Comparison of ENCODE assay signal across 1 cellular context in the genomic region with DNA sequence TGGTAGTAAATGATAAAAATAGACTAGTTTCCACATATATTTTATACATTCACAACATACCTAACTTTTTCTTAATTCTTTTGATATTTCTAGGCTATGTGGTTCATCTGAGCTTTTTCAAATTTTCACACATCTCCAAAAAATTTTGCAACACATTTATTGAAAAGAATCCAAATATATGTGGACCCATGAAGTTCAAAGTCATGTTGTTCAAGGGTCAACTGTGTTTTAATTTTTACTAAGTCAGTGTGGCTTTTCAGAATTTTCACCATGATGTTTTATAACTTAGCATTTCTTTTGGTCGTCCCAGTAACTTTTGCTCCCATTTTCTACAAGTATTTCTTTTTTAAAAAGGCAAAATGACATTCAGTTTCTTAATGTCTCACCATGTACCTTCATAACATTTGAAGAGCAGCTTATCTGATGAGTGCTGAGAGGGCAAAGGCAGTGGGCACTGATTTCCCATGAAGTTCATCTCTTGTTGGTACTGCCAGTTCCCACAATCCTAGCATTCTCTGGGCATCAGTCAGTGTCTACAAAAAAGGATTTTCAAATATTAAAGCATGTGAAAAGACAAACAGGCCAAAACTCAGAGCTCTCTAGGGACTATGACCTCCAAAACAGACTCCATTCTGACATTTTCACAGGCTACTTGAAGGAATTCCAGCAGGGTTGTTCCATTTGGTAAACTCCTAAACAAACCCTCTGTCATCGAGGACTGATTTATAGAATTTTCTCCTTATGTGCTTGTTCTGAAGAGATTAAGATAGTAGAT.
A peak's percentile ranks its signal among the peaks of the same experiment; 100 is the strongest.
TF ChIP-seq lines count a peak whose summit lies in the region.

No MANE protein-coding gene starts in this region.

TF ChIP-seq in liver, 16 proteins besides CTCF, POLR2A, EP300 and RAD21 (continued from another document):
- TF ChIP-seq, protein P1, sequence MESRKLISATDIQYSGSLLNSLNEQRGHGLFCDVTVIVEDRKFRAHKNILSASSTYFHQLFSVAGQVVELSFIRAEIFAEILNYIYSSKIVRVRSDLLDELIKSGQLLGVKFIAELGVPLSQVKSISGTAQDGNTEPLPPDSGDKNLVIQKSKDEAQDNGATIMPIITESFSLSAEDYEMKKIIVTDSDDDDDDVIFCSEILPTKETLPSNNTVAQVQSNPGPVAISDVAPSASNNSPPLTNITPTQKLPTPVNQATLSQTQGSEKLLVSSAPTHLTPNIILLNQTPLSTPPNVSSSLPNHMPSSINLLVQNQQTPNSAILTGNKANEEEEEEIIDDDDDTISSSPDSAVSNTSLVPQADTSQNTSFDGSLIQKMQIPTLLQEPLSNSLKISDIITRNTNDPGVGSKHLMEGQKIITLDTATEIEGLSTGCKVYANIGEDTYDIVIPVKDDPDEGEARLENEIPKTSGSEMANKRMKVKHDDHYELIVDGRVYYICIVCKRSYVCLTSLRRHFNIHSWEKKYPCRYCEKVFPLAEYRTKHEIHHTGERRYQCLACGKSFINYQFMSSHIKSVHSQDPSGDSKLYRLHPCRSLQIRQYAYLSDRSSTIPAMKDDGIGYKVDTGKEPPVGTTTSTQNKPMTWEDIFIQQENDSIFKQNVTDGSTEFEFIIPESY (IDR thresholded peaks at IDR 0.05) = peak; percentile 57
- TF ChIP-seq FOXA2 (IDR thresholded peaks at IDR 0.05) = no peak
TF ChIP-seq in liver: peak in this region for 10.
